26 cellular contexts compared by ENCODE assay signal in the genomic region with DNA sequence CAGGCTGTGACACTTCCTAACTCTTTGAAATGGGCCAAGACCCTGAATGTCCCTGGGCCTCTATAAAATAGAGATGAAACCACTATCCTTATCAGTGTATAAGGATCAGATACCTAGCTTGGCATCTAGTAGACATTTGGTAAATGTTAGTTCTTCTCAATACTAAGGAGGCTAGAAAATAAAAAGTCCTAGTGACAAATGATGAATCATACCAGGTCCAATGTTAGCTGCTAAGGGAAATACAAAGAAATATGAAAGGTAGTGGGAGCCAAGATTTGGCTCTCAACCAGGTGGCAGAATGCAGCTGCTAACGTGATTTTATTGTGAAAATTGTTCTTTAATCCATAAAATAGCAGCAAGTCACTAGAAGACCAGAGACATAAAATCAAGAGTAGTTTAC. TPM values are rescaled to one million over a fixed set of nuclear protein-coding genes. Genes with fewer than 3 reads are reported as not detected.
"Had no signal": no experiment of that assay in that cellular context is flagged by ENCODE, and none has a peak within 500 bp of the region (broad histone marks: within the 10 kb centered on the region; RNA-seq: fewer than 3 reads in every experiment).

No MANE protein-coding gene starts in this region.

- H3K27ac Mint-ChIP-seq: activated CD8-positive, alpha-beta T cell treated with anti-CD3 and anti-CD28 coated beads for 36 hours; activated naive CD8-positive, alpha-beta T cell treated with anti-CD3 and anti-CD28 coated beads, Interleukin-2, amount 10 ng/mL, durations not matched to agents 7 days and 5 days; T-helper 1 cell treated with Interleukin-12 subunit alpha and Interleukin-12 subunit beta and Interleukin-4 antibody, amounts not matched to agents 30 μg/mL and 1 μg/mL, for 36 hours had no signal

- H3K4me3 ChIP-seq: adrenal gland, breast epithelium, Peyer's patch had no signal

- H3K9me3 ChIP-seq: adrenal gland, breast epithelium, Peyer's patch had no signal

- H3K36me3 ChIP-seq: adrenal gland, breast epithelium, Peyer's patch had no signal

- H3K27me3 ChIP-seq: adrenal gland, breast epithelium, Peyer's patch had no signal

- H3K27me3 Mint-ChIP-seq: activated CD8-positive, alpha-beta T cell treated with anti-CD3 and anti-CD28 coated beads for 36 hours; activated naive CD8-positive, alpha-beta T cell treated with anti-CD3 and anti-CD28 coated beads, Interleukin-2, amount 10 ng/mL, durations not matched to agents 7 days and 5 days had no signal

- DNase-seq: activated CD4-positive, alpha-beta T cell treated with anti-CD3 and anti-CD28 coated beads for 4 hours; activated CD8-positive, alpha-beta memory T cell treated with anti-CD3 and anti-CD28 coated beads, Interleukin-2, amount 50 U/mL, for 48 hours; activated CD8-positive, alpha-beta T cell treated with anti-CD3 and anti-CD28 coated beads for 36 hours; activated naive CD4-positive, alpha-beta T cell treated with anti-CD3 and anti-CD28 coated beads, Interleukin-2, amount 50 U/mL, for 16 hours; activated naive CD8-positive, alpha-beta T cell treated with anti-CD3 and anti-CD28 coated beads, Interleukin-2, amount 10 ng/mL, durations not matched to agents 7 days and 5 days; activated T-cell treated with anti-CD3 and anti-CD28 coated beads, Interleukin-2, amount 50 U/mL, for 1 hour; adrenal gland; anterior cingulate cortex; central memory CD4-positive, alpha-beta T cell; Kasumi-1; KBM-7; NCI-H146; NCI-H187 treated with DMSO at 0.1 percent for 48 hours; NCI-H2081 treated with DMSO at 0.1 percent for 48 hours; NCI-H2171; NCI-H2227 treated with DMSO at 0.1 percent for 48 hours; NCI-H526; NCI-H774; NK-92 treated with Interleukin-12 subunit alpha and Interleukin-12 subunit beta, amount 100 ng/mL, for 24 hours; OCI-M1; Peyer's patch; Right ventricle myocardium superior had no signal

- H3K9me3 Mint-ChIP-seq: activated CD8-positive, alpha-beta T cell treated with anti-CD3 and anti-CD28 coated beads for 36 hours; activated naive CD8-positive, alpha-beta T cell treated with anti-CD3 and anti-CD28 coated beads, Interleukin-2, amount 10 ng/mL, durations not matched to agents 7 days and 5 days; T-helper 1 cell treated with Interleukin-12 subunit alpha and Interleukin-12 subunit beta and Interleukin-4 antibody, amounts not matched to agents 30 μg/mL and 1 μg/mL, for 36 hours had no signal

- H3K4me1 ChIP-seq: adrenal gland, breast epithelium, Peyer's patch had no signal

- H3K36me3 Mint-ChIP-seq: activated naive CD8-positive, alpha-beta T cell treated with anti-CD3 and anti-CD28 coated beads, Interleukin-2, amount 10 ng/mL, durations not matched to agents 7 days and 5 days had no signal

- ATAC-seq: activated CD4-positive, CD25-positive, alpha-beta regulatory T cell treated with anti-CD3 and anti-CD28 coated beads, Interleukin-2, amount 50 U/mL, for 24 hours; activated CD8-positive, alpha-beta T cell treated with anti-CD3 and anti-CD28 coated beads for 36 hours had no signal

- H3K27ac ChIP-seq: adrenal gland, breast epithelium, Peyer's patch, RWPE1 had no signal

- H3K4me1 Mint-ChIP-seq: activated naive CD8-positive, alpha-beta T cell treated with anti-CD3 and anti-CD28 coated beads, Interleukin-2, amount 10 ng/mL, durations not matched to agents 7 days and 5 days had no signal

- H3K4me3 Mint-ChIP-seq: activated CD8-positive, alpha-beta T cell treated with anti-CD3 and anti-CD28 coated beads for 36 hours; activated naive CD8-positive, alpha-beta T cell treated with anti-CD3 and anti-CD28 coated beads, Interleukin-2, amount 10 ng/mL, durations not matched to agents 7 days and 5 days; T-helper 1 cell treated with Interleukin-12 subunit alpha and Interleukin-12 subunit beta and Interleukin-4 antibody, amounts not matched to agents 30 μg/mL and 1 μg/mL, for 36 hours had no signal

RNA-seq across cellular contexts. Expression of a gene that starts 19.8 kb away (rescaled TPM):
- total RNA-seq: activated CD8-positive, alpha-beta T cell treated with anti-CD3 and anti-CD28 coated beads for 36 hours; activated naive CD8-positive, alpha-beta T cell treated with anti-CD3 and anti-CD28 coated beads, Interleukin-2, amount 10 ng/mL, durations not matched to agents 7 days and 5 days had no signal
